8 cellular contexts compared by ENCODE assay signal in the genomic region with DNA sequence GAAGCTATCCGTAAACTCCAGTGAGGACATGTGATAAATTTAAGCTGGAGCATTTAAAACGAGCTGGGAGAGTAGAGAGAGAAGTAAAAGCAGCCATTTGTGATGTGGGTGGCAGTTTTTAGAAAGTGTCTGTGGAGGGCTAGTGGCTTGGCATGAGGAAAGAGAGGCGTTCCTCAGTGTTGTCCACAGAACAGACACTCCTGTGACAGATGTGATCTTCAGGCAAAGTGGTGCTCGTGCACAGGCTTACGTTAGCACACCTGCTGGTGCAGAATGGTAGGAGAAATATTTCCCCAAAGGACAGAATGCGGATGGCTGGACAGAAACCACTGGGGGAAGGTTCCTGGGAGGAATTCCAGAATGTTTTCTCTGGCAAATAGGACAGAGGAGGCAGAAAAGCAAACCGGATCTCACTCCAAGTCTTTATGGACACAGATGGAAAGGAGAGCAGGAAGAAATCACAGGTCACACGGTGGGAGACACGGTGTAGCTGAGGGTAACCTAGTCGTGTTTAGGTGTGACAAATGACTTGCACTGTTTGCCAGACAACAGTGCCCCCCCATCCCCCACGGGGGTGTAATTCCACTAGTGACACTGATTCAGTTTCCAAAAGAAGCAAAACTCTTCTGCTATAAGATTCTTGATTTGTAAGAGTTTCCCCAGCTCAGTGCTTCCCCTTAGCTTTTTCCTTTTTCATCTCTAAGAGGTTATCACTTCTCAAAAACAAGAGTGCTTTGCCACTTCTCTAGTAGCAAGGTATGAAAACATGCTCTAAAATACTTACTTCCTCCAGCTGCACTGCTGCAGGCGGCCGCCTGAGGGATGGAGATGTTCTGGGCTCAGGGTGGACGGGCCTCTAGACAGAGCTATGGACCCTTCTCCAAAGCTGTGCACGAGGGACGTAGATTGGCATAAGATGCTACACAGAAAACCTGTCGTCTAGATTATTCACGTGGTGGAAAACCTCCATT.
DNase-seq lines count a peak whose midpoint lies in the region; ATAC-seq and TF ChIP-seq lines count a peak whose summit lies in the region.

No MANE protein-coding gene starts in this region.

- intact Hi-C loops in lower lobe of right lung (cut with DNase I) = no loop called here
- intact Hi-C loops in CD4-positive, alpha-beta T cell (cut with DNase I, micrococcal nuclease) = no loop called here

- H3K36me3 Mint-ChIP-seq in CD4-positive, alpha-beta T cell (ENCODE audit: low read depth) = no peaks in the 10 kb centered on the region

- TF ChIP-seq CTCF in lower lobe of right lung (IDR thresholded peaks at IDR 0.05) (peak; percentile 14), suprapubic skin (IDR thresholded peaks at IDR 0.05) (no peak)
- TF ChIP-seq CTCF in CD4-positive, alpha-beta T cell (IDR thresholded peaks at IDR 0.05) = no peak

- CTCF ChIA-PET in CD4-positive, alpha-beta T cell (lab: Charles Lee) = no interaction called here

- 64% methylated on average over 18 of the region's 18 CpGs for WGBS in suprapubic skin

- no peak overlapping the region for H3K4me3 Mint-ChIP-seq in CD4-positive, alpha-beta T cell

- no peak overlapping the region for H3K27ac Mint-ChIP-seq in CD4-positive, alpha-beta T cell

- POLR2A ChIA-PET in CD4-positive, alpha-beta T cell (lab: Charles Lee) = no interaction called here

- H3K27me3 ChIP-seq in lower lobe of right lung (ENCODE audit: low read depth) (no peaks in the 10 kb centered on the region), suprapubic skin (no peaks in the 10 kb centered on the region)
- H3K27me3 ChIP-seq in CD4-positive, alpha-beta T cell (ENCODE audit: control insufficient read depth, insufficient read depth, low read length) = no peaks in the 10 kb centered on the region

- H3K4me1 ChIP-seq in lower lobe of right lung = peaks cover 61% of the 10 kb centered on the region
- peaks cover 49% of the 10 kb centered on the region for H3K4me1 ChIP-seq in suprapubic skin

- no peaks in the 10 kb centered on the region for H3K4me1 Mint-ChIP-seq in CD4-positive, alpha-beta T cell (ENCODE audit: low read depth)

- TF ChIP-seq EP300 in suprapubic skin (IDR thresholded peaks at IDR 0.05) = no peak

- DNase-seq in lower lobe of right lung (no peak), glomerular visceral epithelial cell (ENCODE audit: extremely low spot score) (no peak), suprapubic skin (ENCODE audit: low spot score in 2 of 2) (no peak), hippocampal formation (lab: John Stamatoyannopoulos, UW) (no peak)
- DNase-seq in CD4-positive, alpha-beta T cell = no peak

- peak; percentile 30 for ATAC-seq in GM18499 (IDR thresholded peaks at IDR 0.05; ENCODE audit: insufficient read depth, unreplicated experiment)
- peak; percentile 40 for ATAC-seq in GM21423 (IDR thresholded peaks at IDR 0.05; ENCODE audit: unreplicated experiment)
- peak; percentile 34 for ATAC-seq in HG03442 (IDR thresholded peaks at IDR 0.05; ENCODE audit: unreplicated experiment)
- peak in 1 of 2 donors; percentile 29 for ATAC-seq in lower lobe of right lung
- ATAC-seq in CD4-positive, alpha-beta T cell (ENCODE audit: poor library complexity) = no peak

- H3K36me3 ChIP-seq in lower lobe of right lung (no peaks in the 10 kb centered on the region), suprapubic skin (no peaks in the 10 kb centered on the region)

- H3K9me3 ChIP-seq in lower lobe of right lung (no peaks in the 10 kb centered on the region), suprapubic skin (no peaks in the 10 kb centered on the region)
- no peaks in the 10 kb centered on the region for H3K9me3 ChIP-seq in CD4-positive, alpha-beta T cell (ENCODE audit: control insufficient read depth, low read length)

- no peaks in the 10 kb centered on the region for H3K27me3 Mint-ChIP-seq in CD4-positive, alpha-beta T cell

- no peaks in the 10 kb centered on the region for H3K9me3 Mint-ChIP-seq in CD4-positive, alpha-beta T cell

- H3K4me3 ChIP-seq in lower lobe of right lung (no peak overlapping the region), suprapubic skin (no peak overlapping the region)

- H3K27ac ChIP-seq in lower lobe of right lung (no peak overlapping the region), suprapubic skin (no peak overlapping the region)
- H3K27ac ChIP-seq in CD4-positive, alpha-beta T cell (ENCODE audit: low read depth, low read length) = no peak overlapping the region

- TF ChIP-seq POLR2A in suprapubic skin (IDR thresholded peaks at IDR 0.05) = no peak
